24 cellular contexts compared by ENCODE assay signal in the genomic region with DNA sequence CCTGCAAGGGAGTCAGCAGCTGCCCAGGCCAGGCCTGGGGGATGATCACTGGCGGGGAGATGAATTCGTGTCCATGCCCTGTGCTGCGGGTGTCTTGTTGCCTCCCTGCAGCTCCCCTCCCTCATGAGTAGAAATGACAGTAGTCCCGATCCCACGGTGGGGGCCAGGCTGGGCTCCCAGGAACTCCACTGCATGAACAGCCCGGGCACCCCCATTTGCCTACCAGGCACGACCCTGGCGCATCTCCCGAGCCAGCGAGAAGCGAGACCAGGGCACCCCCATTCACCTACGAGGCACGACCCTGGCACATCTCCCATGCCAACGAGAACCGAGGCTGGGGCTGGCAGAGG.
"Had no signal": no experiment of that assay in that cellular context is flagged by ENCODE, and none has a peak within 500 bp of the region (broad histone marks: within the 10 kb centered on the region; RNA-seq: fewer than 3 reads in every experiment).

No MANE protein-coding gene starts in this region.

- H3K4me3 ChIP-seq: coronary artery, heart left ventricle, psoas muscle, tibial nerve had no signal

- H3K9me3 ChIP-seq: heart left ventricle, psoas muscle, tibial nerve had no signal

- H3K27ac ChIP-seq: coronary artery, parathyroid adenoma, psoas muscle, tibial nerve, WERI-Rb-1 had no signal

- H3K9ac ChIP-seq: parathyroid adenoma had no signal

- H2AFZ ChIP-seq: parathyroid adenoma had no signal

- H3K79me2 ChIP-seq: parathyroid adenoma had no signal

- H3K27me3 ChIP-seq: heart left ventricle, tibial nerve had no signal

- H3K27me3 Mint-ChIP-seq: activated naive CD8-positive, alpha-beta T cell had no signal

- H3K27ac Mint-ChIP-seq: activated naive CD8-positive, alpha-beta T cell; nephron progenitor cell; T-helper 1 cell treated with Interleukin-12 subunit alpha and Interleukin-12 subunit beta and Interleukin-4 antibody, amounts not matched to agents 30 μg/mL and 1 μg/mL, for 36 hours had no signal

- ATAC-seq: activated CD4-positive, CD25-positive, alpha-beta regulatory T cell treated with anti-CD3 and anti-CD28 coated beads, Interleukin-2, amount 50 U/mL, for 24 hours; esophagus mucosa; heart left ventricle; left lobe of liver had no signal

- H3K4me1 ChIP-seq: parathyroid adenoma had no signal

- H3K4me3 Mint-ChIP-seq: activated naive CD8-positive, alpha-beta T cell; immature natural killer cell; nephron progenitor cell; T-helper 1 cell treated with Interleukin-12 subunit alpha and Interleukin-12 subunit beta and Interleukin-4 antibody, amounts not matched to agents 30 μg/mL and 1 μg/mL, for 36 hours had no signal

- DNase-seq: activated CD4-positive, alpha-beta T cell treated with anti-CD3 and anti-CD28 coated beads for 48 hours; activated CD4-positive, alpha-beta T cell treated with anti-CD3 and anti-CD28 coated beads, Interleukin-2, amount 50 U/mL, for 48 hours; activated CD8-positive, alpha-beta memory T cell treated with anti-CD3 and anti-CD28 coated beads for 24 hours; activated effector memory CD4-positive, alpha-beta T cell treated with Interleukin-2 at 50 U/mL for 16 hours; activated naive CD4-positive, alpha-beta T cell treated with Interleukin-2 at 50 U/mL for 16 hours; anterior cingulate cortex; cerebellar nuclear complex; hypothalamus; immature natural killer cell; nephron progenitor cell; occipital lobe; stimulated activated naive CD4-positive, alpha-beta T cell treated with Interleukin-2 at 50 U/mL for 16 hours; T-helper 9 cell; WERI-Rb-1 had no signal

- H3K9me3 Mint-ChIP-seq: immature natural killer cell; nephron progenitor cell; T-helper 1 cell treated with Interleukin-12 subunit alpha and Interleukin-12 subunit beta and Interleukin-4 antibody, amounts not matched to agents 30 μg/mL and 1 μg/mL, for 36 hours had no signal

- H3K36me3 ChIP-seq: heart left ventricle, WERI-Rb-1 had no signal
